9 cellular contexts compared by ENCODE assay signal in genomic region chr17:80855968-80856862, GRCh38.
DNase-seq lines count a peak whose midpoint lies in the region; ATAC-seq and TF ChIP-seq lines count a peak whose summit lies in the region.
"Had no signal": no experiment of that assay in that cellular context is flagged by ENCODE, and none has a peak within 500 bp of the region (broad histone marks: within the 10 kb centered on the region; RNA-seq: fewer than 3 reads in every experiment).

No MANE protein-coding gene starts in this region.

- POLR2A ChIA-PET in activated B cell treated with CpG ODN at 0.5 μM for 24 hours (lab: Charles Lee), result interaction anchor here (0.6 to 1.5 kb wide), 4 partner anchors 11 to 134 kb away, joined by 3 to 5 read pairs (median 4); no protein-coding TSS in a partner anchor

- H3K27me3 ChIP-seq in mammary epithelial cell (ENCODE audit: insufficient read depth, low read length), result no peaks in the 10 kb centered on the region

- peak overlapping the region; percentile 99 for H3K27ac ChIP-seq in mammary epithelial cell (ENCODE audit: insufficient read depth, low read depth, low read length)

- CTCF ChIA-PET in activated B cell treated with CpG ODN at 0.5 μM for 24 hours (lab: Charles Lee) (interaction anchor here (1.0 kb wide), 2 partner anchors 23 to 65 kb away, joined by 3 read pairs; no protein-coding TSS in a partner anchor), mammary epithelial cell (lab: Charles Lee; ENCODE audit: low non-redundant PET) (no interaction called here)

- H3K79me2 ChIP-seq in mammary epithelial cell (ENCODE audit: insufficient read depth, low read length), result no peaks in the 10 kb centered on the region

- H3K27me3 Mint-ChIP-seq in activated B cell treated with CpG ODN at 0.5 μM for 24 hours (no peaks in the 10 kb centered on the region), type B pancreatic cell (no peaks in the 10 kb centered on the region)
- H3K27me3 Mint-ChIP-seq in natural killer cell treated with Interleukin-12 subunit alpha and Interleukin-12 subunit beta and Interleukin-15 and Interleukin-18, amount 100 ng/mL, for 72 hours, result no peaks in the 10 kb centered on the region

- H3K4me2 ChIP-seq in mammary epithelial cell (ENCODE audit: insufficient read depth, low read depth, low read length), result peak overlapping the region; percentile 71

- peak; percentile 94 to 95 for DNase-seq in AML-193 (lab: John Stamatoyannopoulos, UW)
- peak; percentile 96 for DNase-seq in HS-5 (ENCODE audit: low read depth)
- DNase-seq in activated B cell treated with CpG ODN at 0.5 μM for 24 hours, result no peak
- DNase-seq in mammary epithelial cell, result peak; percentile 98
- peak; percentile 95 for DNase-seq in natural killer cell treated with Interleukin-12 subunit alpha and Interleukin-12 subunit beta and Interleukin-15 and Interleukin-18, amount 100 ng/mL, for 72 hours (ENCODE audit: low spot score)
- DNase-seq in type B pancreatic cell (ENCODE audit: extremely low spot score, unreplicated experiment), result no peak
- no peak for DNase-seq in middle frontal gyrus (ENCODE audit: extremely low spot score, low spot score)

- TF ChIP-seq CTCF in activated B cell treated with CpG ODN at 0.5 μM for 24 hours (IDR thresholded peaks at IDR 0.05), result no peak
- no peak for TF ChIP-seq CTCF in mammary epithelial cell (conservative IDR thresholded peaks at IDR 0.05 in 1 of 2, IDR thresholded peaks at IDR 0.05 in 1 of 2; ENCODE audit: extremely low read depth in 1 of 2, insufficient read depth in 1 of 2, low read depth in 1 of 2, low read length in 2 of 2)
- TF ChIP-seq CTCF in type B pancreatic cell (conservative IDR thresholded peaks at IDR 0.05), result no peak

- no peaks in the 10 kb centered on the region for H3K9me3 ChIP-seq in mammary epithelial cell (replicated peaks; ENCODE audit: insufficient read depth, low read length)

- no peak overlapping the region for H2AFZ ChIP-seq in mammary epithelial cell (ENCODE audit: low read depth, low read length)

- peak overlapping the region; percentile 69 for H3K27ac Mint-ChIP-seq in activated B cell treated with CpG ODN at 0.5 μM for 24 hours
- peak overlapping the region; percentile 99 to 100 for H3K27ac Mint-ChIP-seq in natural killer cell treated with Interleukin-12 subunit alpha and Interleukin-12 subunit beta and Interleukin-15 and Interleukin-18, amount 100 ng/mL, for 72 hours
- peak overlapping the region; percentile 88 for H3K27ac Mint-ChIP-seq in type B pancreatic cell
- H3K27ac Mint-ChIP-seq: nephron had no signal

- peaks cover 61% of the 10 kb centered on the region for H3K4me1 ChIP-seq in mammary epithelial cell (ENCODE audit: insufficient read depth, low read length)

- H3K9ac ChIP-seq in mammary epithelial cell (ENCODE audit: insufficient read depth, low read length), result peak overlapping the region; percentile 93

- H4K20me1 ChIP-seq in mammary epithelial cell (ENCODE audit: insufficient read depth, low read length), result no peaks in the 10 kb centered on the region

- no peak overlapping the region for H3K4me3 Mint-ChIP-seq in activated B cell treated with CpG ODN at 0.5 μM for 24 hours
- peak overlapping the region; percentile 76 for H3K4me3 Mint-ChIP-seq in natural killer cell treated with Interleukin-12 subunit alpha and Interleukin-12 subunit beta and Interleukin-15 and Interleukin-18, amount 100 ng/mL, for 72 hours
- H3K4me3 Mint-ChIP-seq in type B pancreatic cell, result no peak overlapping the region
- H3K4me3 Mint-ChIP-seq: nephron had no signal

- H3K9me3 Mint-ChIP-seq in activated B cell treated with CpG ODN at 0.5 μM for 24 hours (no peaks in the 10 kb centered on the region), type B pancreatic cell (no peaks in the 10 kb centered on the region)
- H3K9me3 Mint-ChIP-seq in natural killer cell treated with Interleukin-12 subunit alpha and Interleukin-12 subunit beta and Interleukin-15 and Interleukin-18, amount 100 ng/mL, for 72 hours, result no peaks in the 10 kb centered on the region
- H3K9me3 Mint-ChIP-seq: nephron had no signal

- peaks cover 18% of the 10 kb centered on the region for H3K4me1 Mint-ChIP-seq in activated B cell treated with CpG ODN at 0.5 μM for 24 hours
- peaks cover 44 to 52% of the 10 kb centered on the region in 2 donors for H3K4me1 Mint-ChIP-seq in natural killer cell treated with Interleukin-12 subunit alpha and Interleukin-12 subunit beta and Interleukin-15 and Interleukin-18, amount 100 ng/mL, for 72 hours (ENCODE audit: low read depth in 2 of 2)
- H3K4me1 Mint-ChIP-seq in type B pancreatic cell (ENCODE audit: unreplicated experiment), result peaks cover 21% of the 10 kb centered on the region

- in situ Hi-C loops in mammary epithelial cell (cut with MboI; ENCODE audit: low sequenced_read_pairs in 2 of 2), result no loop called here

- H3K4me3 ChIP-seq in mammary epithelial cell (replicated peaks in 1 of 3; ENCODE audit: insufficient read depth in 1 of 3, low read depth in 2 of 3, low read length in 3 of 3), result no peak overlapping the region

- ATAC-seq in GM19467 (IDR thresholded peaks at IDR 0.05; ENCODE audit: unreplicated experiment) (peak; percentile 64), activated B cell treated with CpG ODN at 0.5 μM for 24 hours (ENCODE audit: low read depth) (peak; percentile 95)
- peak; percentile 99 to 100 for ATAC-seq in natural killer cell treated with Interleukin-12 subunit alpha and Interleukin-12 subunit beta and Interleukin-15 and Interleukin-18, amount 100 ng/mL, for 72 hours

- BruUV-seq in mammary epithelial cell (replicated peaks; lab: Mats Ljungman, UMichigan), result TSS peak; percentile 69

- no peaks in the 10 kb centered on the region for H3K36me3 ChIP-seq in mammary epithelial cell (ENCODE audit: insufficient read depth, low read length)

- dilution Hi-C loops in mammary epithelial cell (cut with HindIII; ENCODE audit: low sequenced_read_pairs), result no loop called here

- intact Hi-C loops in activated B cell treated with CpG ODN at 0.5 μM for 24 hours (cut with micrococcal nuclease) (loop anchor here (1.0 kb wide), 2 partner anchors 21 to 23 kb away; no protein-coding TSS in a partner anchor), mammary epithelial cell (cut with micrococcal nuclease) (loop anchor here (1.0 to 5.0 kb wide), 2 partner anchors 23 to 36 kb away; no protein-coding TSS in a partner anchor)

- H3K36me3 Mint-ChIP-seq in activated B cell treated with CpG ODN at 0.5 μM for 24 hours (ENCODE audit: low read depth) (peaks cover 54% of the 10 kb centered on the region), type B pancreatic cell (peaks cover 13% of the 10 kb centered on the region)
- H3K36me3 Mint-ChIP-seq in natural killer cell treated with Interleukin-12 subunit alpha and Interleukin-12 subunit beta and Interleukin-15 and Interleukin-18, amount 100 ng/mL, for 72 hours, result no peaks in the 10 kb centered on the region

- WGBS in mammary epithelial cell (ENCODE audit: low coverage, missing lambda C conversion rate), result 39% methylated on average over 20 of the region's 21 CpGs

Comparison
In these comparisons a context has a peak if more than half of its experiments do, and no peak if none do; other contexts are left out.
1. DNase-seq: peak in AML-193 (2 of 2), HS-5 (single experiment), mammary epithelial cell (single experiment) and natural killer cell treated with Interleukin-12 subunit alpha and Interleukin-12 subunit beta and Interleukin-15 and Interleukin-18, amount 100 ng/mL, for 72 hours (single experiment); none in activated B cell treated with CpG ODN at 0.5 μM for 24 hours (single experiment), type B pancreatic cell (single experiment) and middle frontal gyrus (single experiment).
2. Peak in every context shown above with its lines, with median percentiles within 50 percentile points of each other: ATAC-seq and H3K27ac Mint-ChIP-seq.